Comparison of ENCODE assay signal across 8 cellular contexts in the genomic region with DNA sequence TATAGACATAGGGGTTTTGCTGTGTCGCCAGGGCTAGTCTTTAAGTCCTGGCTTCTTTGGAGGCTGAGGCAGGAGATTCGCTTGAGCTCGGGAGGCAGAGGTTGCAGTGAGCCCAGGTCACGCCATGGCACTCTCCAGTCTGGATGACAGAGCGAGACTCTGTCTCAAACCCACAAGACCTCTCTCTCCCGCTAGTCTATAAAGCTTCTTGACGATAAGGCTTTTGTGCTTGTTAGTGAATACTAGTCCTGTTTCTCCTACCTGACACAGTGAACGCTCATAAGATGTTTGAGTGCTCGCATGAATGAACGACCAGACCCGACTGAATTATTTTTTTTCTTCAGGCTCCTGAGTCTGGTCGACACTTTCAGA. TPM values are rescaled to one million over a fixed set of nuclear protein-coding genes. Genes with fewer than 3 reads are reported as not detected.
DNase-seq lines count a peak whose midpoint lies in the region; ATAC-seq, FAIRE-seq and TF ChIP-seq lines count a peak whose summit lies in the region.

No MANE protein-coding gene starts in this region.

- in situ Hi-C loops in gastrocnemius medialis (cut with MboI; ENCODE audit: low sequenced_read_pairs in 4 of 4) = no loop called here

- peak overlapping the region; percentile 92 to 98 (median 96) for H3K27ac ChIP-seq in gastrocnemius medialis

- no peaks in the 10 kb centered on the region for H3K27me3 ChIP-seq in gastrocnemius medialis

- intact Hi-C loops in gastrocnemius medialis (cut with DNase I; ENCODE audit: low total_unique reads) = loop anchor here (5.0 kb wide), 1 partner anchor 428 kb away; a partner anchor contains a TSS

- FAIRE-seq in GM19239 (lab: Jason Lieb, UNC) = no peak

- no peak for TF ChIP-seq CTCF in WI38 (IDR thresholded peaks at IDR 0.05; ENCODE audit: low read depth, low read length)
- TF ChIP-seq CTCF in fibroblast of mammary gland (conservative IDR thresholded peaks at IDR 0.05; ENCODE audit: control insufficient read depth, insufficient read depth, low read depth, low read length) = no peak
- TF ChIP-seq CTCF in gastrocnemius medialis (IDR thresholded peaks at IDR 0.05 in 4 of 5, conservative IDR thresholded peaks at IDR 0.05 in 1 of 5) = no peak

- H3K36me3 ChIP-seq in gastrocnemius medialis = peaks cover 0 to 9% of the 10 kb centered on the region in 2 donors

- peak; percentile 12 for ATAC-seq in HG03095 (IDR thresholded peaks at IDR 0.05; ENCODE audit: unreplicated experiment)
- no peak for ATAC-seq in gastrocnemius medialis

- peak overlapping the region; percentile 95 for H3K4me3 ChIP-seq in WI38 (ENCODE audit: low read depth, low read length)
- peak overlapping the region; percentile 99 for H3K4me3 ChIP-seq in fibroblast of mammary gland (ENCODE audit: control insufficient read depth, low read depth, low read length)
- peak overlapping the region; percentile 96 to 98 (median 98) for H3K4me3 ChIP-seq in gastrocnemius medialis

- H3K4me1 ChIP-seq in gastrocnemius medialis = peaks cover 18 to 24% of the 10 kb centered on the region in 2 donors

- no peaks in the 10 kb centered on the region for H3K9me3 ChIP-seq in gastrocnemius medialis

- no peak for TF ChIP-seq POLR2A in gastrocnemius medialis (IDR thresholded peaks at IDR 0.05)

- peak; percentile 27 for DNase-seq in activated T-cell treated with anti-CD3 and anti-CD28 coated beads for 48 hours (ENCODE audit: low read depth)
- no peak for DNase-seq in activated T-cell treated with anti-CD3 and anti-CD28 coated beads, Interleukin-2, amount 50 U/mL, for 1 hour
- DNase-seq in fibroblast of mammary gland (ENCODE audit: low read depth) = no peak
- no peak for DNase-seq in gastrocnemius medialis
- no peak for DNase-seq in GM19239 (ENCODE audit: insufficient read length, low spot score)
- DNase-seq in NCI-H1105 treated with DMSO at 0.1 percent for 48 hours (lab: John Stamatoyannopoulos, UW) = no peak

RNA-seq across cellular contexts. Expression of a gene that starts 0.6 kb away (rescaled TPM):
- total RNA-seq in gastrocnemius medialis = 10 to 100 TPM; 44.4 to 66.8 (median 53.7) TPM

RNA-seq across cellular contexts. Expression of a gene that starts 33.2 kb away (rescaled TPM):
- 10 to 100 TPM; 24.0 to 41.3 (median 33.9) TPM for total RNA-seq in gastrocnemius medialis

RNA-seq across cellular contexts. Expression of a gene that starts 54.3 kb away (rescaled TPM):
- 10 to 100 TPM; 17.2 to 25.9 (median 23.7) TPM for total RNA-seq in gastrocnemius medialis
